Comparison of ENCODE assay signal across 16 cellular contexts in the genomic region with DNA sequence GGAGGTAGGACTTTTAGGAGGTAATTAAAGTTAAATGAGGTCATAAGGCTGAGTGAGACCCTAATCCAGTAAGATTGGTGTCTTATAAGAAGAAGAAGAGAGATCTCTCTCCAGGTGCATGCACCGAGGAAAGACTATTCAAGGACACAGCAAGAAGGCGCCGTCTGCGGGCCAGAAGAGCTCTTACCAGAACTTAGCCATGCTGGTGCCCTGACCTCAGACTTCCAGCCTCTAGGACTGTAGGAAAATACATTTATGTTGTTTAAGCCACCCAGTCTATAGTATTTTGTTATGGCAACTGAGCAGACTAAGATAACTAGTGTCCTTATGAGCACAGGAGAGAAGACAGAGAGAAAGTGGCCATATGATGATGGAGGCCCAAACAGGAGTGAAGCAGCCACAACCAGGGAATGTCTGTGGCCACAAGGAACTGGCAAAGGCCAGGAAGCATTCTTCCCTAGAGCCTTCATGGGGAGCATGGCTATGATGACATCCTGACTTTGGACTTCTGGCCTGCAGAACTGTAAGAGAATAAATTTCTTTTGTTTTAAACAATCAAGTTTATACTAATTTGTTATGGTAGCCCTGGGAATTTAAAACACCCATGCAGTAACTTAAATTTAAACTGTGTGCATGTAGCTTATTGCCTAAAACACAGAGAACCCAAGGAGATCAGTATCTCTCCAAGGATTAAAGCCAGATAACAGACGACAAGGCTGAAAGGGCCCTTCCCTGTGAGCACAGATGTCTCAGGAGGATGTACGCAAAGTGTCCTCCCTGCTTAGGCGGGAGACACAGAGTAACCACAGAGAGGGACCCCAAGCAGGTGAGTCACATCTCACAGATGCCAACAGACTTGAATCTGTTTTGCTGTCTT. TPM values are rescaled to one million over a fixed set of nuclear protein-coding genes. Genes with fewer than 3 reads are reported as not detected.
DNase-seq lines count a peak whose midpoint lies in the region; ATAC-seq and TF ChIP-seq lines count a peak whose summit lies in the region.
"Had no signal": no experiment of that assay in that cellular context is flagged by ENCODE, and none has a peak within 500 bp of the region (broad histone marks: within the 10 kb centered on the region; RNA-seq: fewer than 3 reads in every experiment).

No MANE protein-coding gene starts in this region.

- H3K27ac Mint-ChIP-seq in activated T-cell treated with anti-CD3 and anti-CD28 coated beads, Interleukin-2, amount 50 U/mL, for 72 hours = no peak overlapping the region
- H3K27ac Mint-ChIP-seq: CD4-positive, CD25-positive, alpha-beta regulatory T cell had no signal

- H3K4me3 ChIP-seq in astrocyte of the spinal cord (ENCODE audit: low read depth, low read length) = no peak overlapping the region

- intact Hi-C loops in Right ventricle myocardium inferior (cut with DNase I) = no loop called here

- ATAC-seq in activated T-cell treated with anti-CD3 and anti-CD28 coated beads, Interleukin-2, amount 50 U/mL, for 72 hours (replicated peaks in 1 of 2) = peak; percentile 39 to 43
- ATAC-seq in HG03521 (IDR thresholded peaks at IDR 0.05; ENCODE audit: unreplicated experiment) (no peak), GM19395 (IDR thresholded peaks at IDR 0.05; ENCODE audit: unreplicated experiment) (no peak), Right ventricle myocardium inferior (no peak)
- ATAC-seq: SK-N-SH treated with all-trans-retinoic acid at 6 μM for 48 hours had no signal

- TF ChIP-seq CTCF in astrocyte of the spinal cord (IDR thresholded peaks at IDR 0.05; ENCODE audit: low read depth, low read length) = no peak

- no peak for DNase-seq in activated T-cell treated with anti-CD3 and anti-CD28 coated beads, Interleukin-2, amount 50 U/mL, for 72 hours
- DNase-seq in activated T-cell treated with anti-CD3 and anti-CD28 coated beads for 4 hours = no peak
- peak; percentile 47 for DNase-seq in M059J (ENCODE audit: low read depth)
- peak; percentile 28 for DNase-seq in astrocyte of the spinal cord (ENCODE audit: low read depth, low spot score)
- peak; percentile 43 for DNase-seq in renal cortical epithelial cell (ENCODE audit: low read depth)
- DNase-seq in Right ventricle myocardium inferior (ENCODE audit: missing footprints) = no peak
- DNase-seq: CD4-positive, CD25-positive, alpha-beta regulatory T cell; IMR-90; NCI-H187; NCI-H446 treated with DMSO at 0.1 percent for 48 hours; NCI-H774; SHP77 treated with DMSO at 0.1 percent for 48 hours; T-helper 1 cell had no signal

- H3K9me3 Mint-ChIP-seq in activated T-cell treated with anti-CD3 and anti-CD28 coated beads, Interleukin-2, amount 50 U/mL, for 72 hours = no peaks in the 10 kb centered on the region

- H3K4me3 Mint-ChIP-seq in activated T-cell treated with anti-CD3 and anti-CD28 coated beads, Interleukin-2, amount 50 U/mL, for 72 hours = no peak overlapping the region
- H3K4me3 Mint-ChIP-seq: CD4-positive, CD25-positive, alpha-beta regulatory T cell had no signal

- peaks cover 4% of the 10 kb centered on the region for H3K27me3 Mint-ChIP-seq in activated T-cell treated with anti-CD3 and anti-CD28 coated beads, Interleukin-2, amount 50 U/mL, for 72 hours (ENCODE audit: low read depth)
- H3K27me3 Mint-ChIP-seq: CD4-positive, CD25-positive, alpha-beta regulatory T cell had no signal

- no peaks in the 10 kb centered on the region for H3K36me3 Mint-ChIP-seq in activated T-cell treated with anti-CD3 and anti-CD28 coated beads, Interleukin-2, amount 50 U/mL, for 72 hours (ENCODE audit: insufficient read depth in 2 of 2)
- H3K36me3 Mint-ChIP-seq: CD4-positive, CD25-positive, alpha-beta regulatory T cell had no signal

- H3K4me1 Mint-ChIP-seq in activated T-cell treated with anti-CD3 and anti-CD28 coated beads, Interleukin-2, amount 50 U/mL, for 72 hours (ENCODE audit: low read depth) = peaks cover 3% of the 10 kb centered on the region
- H3K4me1 Mint-ChIP-seq: CD4-positive, CD25-positive, alpha-beta regulatory T cell had no signal

- in situ Hi-C loops in astrocyte of the spinal cord (cut with HindIII; ENCODE audit: low sequenced_read_pairs) = no loop called here

RNA-seq across cellular contexts. Expression of a gene that starts 9.9 kb away (rescaled TPM):
- 10 to 100 TPM; 15.4 to 32.7 TPM for total RNA-seq in activated T-cell treated with anti-CD3 and anti-CD28 coated beads, Interleukin-2, amount 50 U/mL, for 72 hours
- 73.2 and 87.1 TPM in 2 replicates for total RNA-seq in M059J (2014; rRNA removed; shearing (Covaris generic))
- total RNA-seq in renal cortical epithelial cell (45.4 and 62.3 TPM in 2 replicates), Right ventricle myocardium inferior (30.1 TPM)

Comparison
In these comparisons a context has a peak if more than half of its experiments do, and no peak if none do; other contexts are left out.
1. ATAC-seq: peak in activated T-cell treated with anti-CD3 and anti-CD28 coated beads, Interleukin-2, amount 50 U/mL, for 72 hours (2 of 2); none in HG03521 (single experiment), GM19395 (single experiment) and Right ventricle myocardium inferior (single experiment).
2. DNase-seq: peak in M059J (single experiment), astrocyte of the spinal cord (single experiment) and renal cortical epithelial cell (single experiment); none in activated T-cell treated with anti-CD3 and anti-CD28 coated beads, Interleukin-2, amount 50 U/mL, for 72 hours (0 of 2), activated T-cell treated with anti-CD3 and anti-CD28 coated beads for 4 hours (single experiment) and Right ventricle myocardium inferior (single experiment).